ENCODE assay signal across 8 cellular contexts in genomic region chr3:173396191-173397041, GRCh38. TPM values are rescaled to one million over a fixed set of nuclear protein-coding genes. Genes with fewer than 3 reads are reported as not detected.
DNase-seq lines count a peak whose midpoint lies in the region; ATAC-seq and TF ChIP-seq lines count a peak whose summit lies in the region.

No MANE protein-coding gene starts in this region.

- H4K20me1 ChIP-seq in H9 (ENCODE audit: control insufficient read depth, insufficient read depth, insufficient read length) = no peaks in the 10 kb centered on the region

- H3K4me3 ChIP-seq in AG10803 (ENCODE audit: low read length) (peak overlapping the region; percentile 84), foreskin fibroblast (ENCODE audit: low read depth in 1 of 2, low read length in 2 of 2) (peak overlapping the region; percentile 74 to 75)

- H4K91ac ChIP-seq in H9 (ENCODE audit: insufficient read length, low read depth, low read length) = no peak overlapping the region

- TF ChIP-seq CTCF in AG10803 (conservative IDR thresholded peaks at IDR 0.05; ENCODE audit: low read length) (no peak), H9 (conservative IDR thresholded peaks at IDR 0.05) (no peak), foreskin fibroblast (IDR thresholded peaks at IDR 0.05; ENCODE audit: low read depth, low read length) (no peak)

- H3K4me3 Mint-ChIP-seq in H9 (peak overlapping the region; percentile 90 to 99), T-helper 17 cell (peak overlapping the region; percentile 75)

- H4K5ac ChIP-seq in H9 (ENCODE audit: insufficient read length, low read depth, low read length) = no peak overlapping the region

- H3K4me2 ChIP-seq in H9 (ENCODE audit: insufficient read depth, insufficient read length, low read length) = peak overlapping the region; percentile 88

- no peaks in the 10 kb centered on the region for H3K27me3 ChIP-seq in H9 (ENCODE audit: insufficient read depth, low read length)

- H2BK120ac ChIP-seq in H9 (ENCODE audit: low read depth, low read length, poor library complexity, severe bottlenecking) = no peak overlapping the region

- H3K4ac ChIP-seq in H9 (ENCODE audit: low read depth, low read length) = no peak overlapping the region

- H3K14ac ChIP-seq in H9 (ENCODE audit: insufficient read depth, low read length) = no peak overlapping the region

- no peak overlapping the region for H2AK5ac ChIP-seq in H9 (ENCODE audit: insufficient read length, low read length)

- H3K27me3 Mint-ChIP-seq in H9 (ENCODE audit: low read depth) (peaks cover 32% of the 10 kb centered on the region), T-helper 17 cell (peaks cover 51% of the 10 kb centered on the region)

- peak overlapping the region; percentile 30 for H3K9ac ChIP-seq in H9 (ENCODE audit: extremely low read depth, insufficient read length, low read length)

- no peak overlapping the region for H2BK20ac ChIP-seq in H9 (ENCODE audit: low read depth, low read length, poor library complexity, severe bottlenecking)

- no peak overlapping the region for H3K27ac ChIP-seq in H9 (ENCODE audit: insufficient read length, low read depth, low read length)

- no peak overlapping the region for H3K56ac ChIP-seq in H9 (ENCODE audit: insufficient read length, low read depth, low read length)

- no peak overlapping the region for H3K18ac ChIP-seq in H9 (ENCODE audit: insufficient read length, low read depth, low read length)

- H3K9me3 ChIP-seq in H9 (ENCODE audit: control insufficient read depth, low read depth, low read length) (no peaks in the 10 kb centered on the region), T-helper 17 cell (ENCODE audit: control insufficient read depth, low read length, poor library complexity, severe bottlenecking) (peaks cover 5% of the 10 kb centered on the region)

- no peak overlapping the region for H3T11ph ChIP-seq in H9 (ENCODE audit: low read length)

- peak overlapping the region; percentile 14 for H2AFZ ChIP-seq in H9 (ENCODE audit: low read length)

- H4K8ac ChIP-seq in H9 (replicated peaks; ENCODE audit: insufficient read length, low read depth, low read length) = no peak overlapping the region

- no peak for DNase-seq in AG10803 (ENCODE audit: low read depth)
- peak; percentile 50 for DNase-seq in H9
- no peak for DNase-seq in T-helper 17 cell
- DNase-seq in foreskin fibroblast = peak; percentile 9 to 44
- DNase-seq in pons (ENCODE audit: low spot score) = peak; percentile 64
- no peak for DNase-seq in activated CD4-positive, alpha-beta T cell treated with anti-CD3 and anti-CD28 coated beads for 1 hour

- no peaks in the 10 kb centered on the region for H3K9me3 Mint-ChIP-seq in H9

- no CpG with 5 or more reads among the region's 29 CpGs for WGBS in H9 (ENCODE audit: extremely low coverage, insufficient read length, low lambda C conversion rate)

- H3K79me2 ChIP-seq in H9 (ENCODE audit: insufficient read depth, low read length) = peaks cover 3% of the 10 kb centered on the region; the same call in 1 of the 2 replicates

- H3K27ac Mint-ChIP-seq in H9 (no peak overlapping the region), T-helper 17 cell (no peak overlapping the region)

- ATAC-seq in T-helper 17 cell = no peak
- no peak for ATAC-seq in HG02678 (IDR thresholded peaks at IDR 0.05; ENCODE audit: unreplicated experiment)
- no peak for ATAC-seq in GM21447 (IDR thresholded peaks at IDR 0.05; ENCODE audit: unreplicated experiment)

- H3K23me2 ChIP-seq in H9 (ENCODE audit: insufficient read length, low read depth, low read length, poor library complexity, severe bottlenecking) = peaks cover 21% of the 10 kb centered on the region

- no peaks in the 10 kb centered on the region for H3K4me1 ChIP-seq in H9 (ENCODE audit: insufficient read depth, low read length)

- H3K79me1 ChIP-seq in H9 (ENCODE audit: insufficient read depth, low read depth, low read length, poor library complexity, severe bottlenecking) = no peaks in the 10 kb centered on the region

- H3K4me1 Mint-ChIP-seq in H9 (peaks cover 25 to 31% of the 10 kb centered on the region in 2 experiments), T-helper 17 cell (peaks cover 8% of the 10 kb centered on the region)

- no peak overlapping the region for H2BK12ac ChIP-seq in H9 (ENCODE audit: insufficient read length, low read depth, low read length)

- H3K23ac ChIP-seq in H9 (ENCODE audit: insufficient read length, low read depth, low read length) = no peak overlapping the region

- no peaks in the 10 kb centered on the region for H3K36me3 Mint-ChIP-seq in H9 (ENCODE audit: insufficient read depth in 1 of 3, low read depth in 3 of 3)
- no peaks in the 10 kb centered on the region for H3K36me3 Mint-ChIP-seq in T-helper 17 cell (ENCODE audit: low read depth)

- H2BK15ac ChIP-seq in H9 (ENCODE audit: low read depth, low read length) = no peak overlapping the region

- no peak overlapping the region for H2BK5ac ChIP-seq in H9 (ENCODE audit: insufficient read length, low read length)

RNA-seq across cellular contexts. Expression of gene NLGN1, which starts 1.1 kb away (rescaled TPM):
- total RNA-seq in H9 (2021) (5.2 and 5.5 TPM in 2 replicates), T-helper 17 cell (not detected)

Comparison
In these comparisons a context has a peak if more than half of its experiments do, and no peak if none do; other contexts are left out.
1. DNase-seq: peak in H9 (single experiment), foreskin fibroblast (2 of 2) and pons (single experiment); none in AG10803 (single experiment), T-helper 17 cell (0 of 3) and activated CD4-positive, alpha-beta T cell treated with anti-CD3 and anti-CD28 coated beads for 1 hour (single experiment).